18 cellular contexts compared by ENCODE assay signal in genomic region chr3:30440880-30441279, GRCh38.
A peak's percentile ranks its signal among the peaks of the same experiment; 100 is the strongest.
DNase-seq lines count a peak whose midpoint lies in the region; ATAC-seq and TF ChIP-seq lines count a peak whose summit lies in the region.
"Had no signal": no experiment of that assay in that cellular context is flagged by ENCODE, and none has a peak within 500 bp of the region (broad histone marks: within the 10 kb centered on the region; RNA-seq: fewer than 3 reads in every experiment).

No MANE protein-coding gene starts in this region.

- H3K27ac ChIP-seq in esophagus muscularis mucosa (replicated peaks in 1 of 4) (peak overlapping the region; percentile 80 to 89 (median 84)), mesenchymal stem cell (ENCODE audit: low read length, poor library complexity, severe bottlenecking) (peak overlapping the region; percentile 30), gastrocnemius medialis (peak overlapping the region; percentile 55 to 81 (median 70))
- H3K27ac ChIP-seq: thyroid gland had no signal

- H3K9me3 ChIP-seq in esophagus muscularis mucosa (no peaks in the 10 kb centered on the region), mesenchymal stem cell (ENCODE audit: control insufficient read depth, low read length) (no peaks in the 10 kb centered on the region), gastrocnemius medialis (no peaks in the 10 kb centered on the region)
- H3K9me3 ChIP-seq: thyroid gland had no signal

- no peak for TF ChIP-seq POLR2A in esophagus muscularis mucosa (IDR thresholded peaks at IDR 0.05; ENCODE audit: low read depth)
- no peak for TF ChIP-seq POLR2A in gastrocnemius medialis (IDR thresholded peaks at IDR 0.05)

- no peak overlapping the region for H4K8ac ChIP-seq in mesenchymal stem cell (ENCODE audit: low read length)

- TF ChIP-seq CTCF in esophagus muscularis mucosa (IDR thresholded peaks at IDR 0.05) (no peak), gastrocnemius medialis (IDR thresholded peaks at IDR 0.05 in 4 of 5, conservative IDR thresholded peaks at IDR 0.05 in 1 of 5) (no peak)

- H2BK12ac ChIP-seq in mesenchymal stem cell (ENCODE audit: low read length in 2 of 2) = no peak overlapping the region

- peak; percentile 80 for DNase-seq in LHCN-M2 (ENCODE audit: low read depth)
- DNase-seq in esophagus muscularis mucosa (ENCODE audit: extremely low spot score) = no peak
- DNase-seq in mesenchymal stem cell = no peak
- DNase-seq in gastrocnemius medialis = peak; percentile 55 to 58
- DNase-seq in DMS 273 (lab: John Stamatoyannopoulos, UW; ENCODE audit: unreplicated experiment) = no peak
- DNase-seq in activated effector memory CD4-positive, alpha-beta T cell treated with Interleukin-2 at 50 U/mL for 16 hours = no peak
- no peak for DNase-seq in NCI-H2081 treated with DMSO at 0.1 percent for 48 hours (lab: John Stamatoyannopoulos, UW)
- DNase-seq: activated CD4-positive, alpha-beta T cell treated with anti-CD3 and anti-CD28 coated beads, Interleukin-2, amount 50 U/mL, for 48 hours; DMS79; hippocampal formation; Karpas-422; midbrain; NCI-H2029; stimulated activated CD4-positive, alpha-beta T cell treated with anti-CD3 and anti-CD28 coated beads, Interleukin-12 subunit alpha, Interleukin-12 subunit beta, amount 100 ng/mL, for 4 hours; T1000; thyroid gland had no signal

- H3K4ac ChIP-seq in mesenchymal stem cell (ENCODE audit: low read depth in 1 of 2, low read length in 2 of 2) = no peak overlapping the region

- WGBS in esophagus muscularis mucosa = 42% methylated on average over 3 of the region's 3 CpGs
- 53% methylated on average over 2 of the region's 3 CpGs for WGBS in mesenchymal stem cell

- H3K4me2 ChIP-seq in mesenchymal stem cell (ENCODE audit: low read length, poor library complexity, severe bottlenecking) = no peak overlapping the region

- H3K4me3 ChIP-seq in esophagus muscularis mucosa (no peak overlapping the region), mesenchymal stem cell (ENCODE audit: insufficient read depth in 1 of 2, low read depth in 1 of 2, low read length in 2 of 2) (no peak overlapping the region), gastrocnemius medialis (peak overlapping the region in 2 of 4 donors; percentile 17 to 28)
- H3K4me3 ChIP-seq: thyroid gland had no signal

- H3K79me1 ChIP-seq in mesenchymal stem cell (replicated peaks; ENCODE audit: low read length, poor library complexity, severe bottlenecking) = no peaks in the 10 kb centered on the region

- intact Hi-C loops in esophagus muscularis mucosa (cut with DNase I) = loop anchor here (2.0 kb wide), 1 partner anchor 78 kb away; no protein-coding TSS in a partner anchor
- intact Hi-C loops in gastrocnemius medialis (cut with DNase I; ENCODE audit: low total_unique reads) = loop anchor here (10.0 kb wide), 1 partner anchor 164 kb away; the partner anchor contains the start of gene TGFBR2

- in situ Hi-C loops in gastrocnemius medialis (cut with MboI; ENCODE audit: low sequenced_read_pairs in 4 of 4) = no loop called here

- H3K23ac ChIP-seq in mesenchymal stem cell (ENCODE audit: low read length in 2 of 2) = no peak overlapping the region

- ATAC-seq in gastrocnemius medialis (peak; percentile 94 to 98), GM21360 (IDR thresholded peaks at IDR 0.05; ENCODE audit: unreplicated experiment) (no peak)
- ATAC-seq: activated T-helper 17 cell treated with anti-CD3 and anti-CD28 coated beads, Interleukin-2, amount 50 U/mL, for 72 hours had no signal

- no peaks in the 10 kb centered on the region for H3K36me3 ChIP-seq in esophagus muscularis mucosa
- no peaks in the 10 kb centered on the region for H3K36me3 ChIP-seq in mesenchymal stem cell (ENCODE audit: control insufficient read depth in 1 of 2, insufficient read depth in 2 of 2, low read depth in 1 of 2, low read length in 2 of 2)
- no peaks in the 10 kb centered on the region for H3K36me3 ChIP-seq in gastrocnemius medialis
- H3K36me3 ChIP-seq: thyroid gland had no signal

- no peak overlapping the region for H2BK15ac ChIP-seq in mesenchymal stem cell (ENCODE audit: low read depth, poor library complexity, severe bottlenecking)

- no peak overlapping the region for H3K14ac ChIP-seq in mesenchymal stem cell (ENCODE audit: low read length in 2 of 2)

- no peak overlapping the region for H3K9ac ChIP-seq in mesenchymal stem cell (ENCODE audit: low read length)

- H3K4me1 ChIP-seq in esophagus muscularis mucosa = peaks cover 16 to 82% (median 80%) of the 10 kb centered on the region in 4 donors
- peaks cover 3% of the 10 kb centered on the region for H3K4me1 ChIP-seq in mesenchymal stem cell (ENCODE audit: control insufficient read depth, insufficient read depth, low read depth, low read length)
- peaks cover 18 to 30% of the 10 kb centered on the region in 2 donors for H3K4me1 ChIP-seq in gastrocnemius medialis

- H2AFZ ChIP-seq in mesenchymal stem cell (ENCODE audit: low read depth, low read length) = no peak overlapping the region

- no peaks in the 10 kb centered on the region for H3K27me3 ChIP-seq in esophagus muscularis mucosa
- H3K27me3 ChIP-seq in mesenchymal stem cell (ENCODE audit: control insufficient read depth in 1 of 2, insufficient read depth in 1 of 2, low read length in 2 of 2) = no peaks in the 10 kb centered on the region
- H3K27me3 ChIP-seq in gastrocnemius medialis = no peaks in the 10 kb centered on the region
- H3K27me3 ChIP-seq: thyroid gland had no signal

- H2BK5ac ChIP-seq in mesenchymal stem cell (ENCODE audit: low read depth, low read length, poor library complexity, severe bottlenecking) = no peak overlapping the region

- TF ChIP-seq EP300 in esophagus muscularis mucosa (IDR thresholded peaks at IDR 0.05) = peak; percentile 99

- no peak overlapping the region for H2AK5ac ChIP-seq in mesenchymal stem cell (ENCODE audit: low read length, severe bottlenecking)

- no peak overlapping the region for H2BK120ac ChIP-seq in mesenchymal stem cell (ENCODE audit: low read depth, low read length)

- no peak overlapping the region for H4K91ac ChIP-seq in mesenchymal stem cell (ENCODE audit: low read length)

- H3K18ac ChIP-seq in mesenchymal stem cell (ENCODE audit: low read depth in 1 of 2, low read length in 2 of 2) = no peak overlapping the region

Comparison
In these comparisons a context has a peak if more than half of its experiments do, and no peak if none do; other contexts are left out.
1. DNase-seq: peak in LHCN-M2 (single experiment) and gastrocnemius medialis (2 of 2); none in esophagus muscularis mucosa (single experiment), mesenchymal stem cell (single experiment), DMS 273 (single experiment), activated effector memory CD4-positive, alpha-beta T cell treated with Interleukin-2 at 50 U/mL for 16 hours (single experiment) and NCI-H2081 treated with DMSO at 0.1 percent for 48 hours (single experiment).
2. H3K27ac ChIP-seq: peak in every context shown above with its lines; median percentile 84 in esophagus muscularis mucosa; 70 in gastrocnemius medialis; 30 in mesenchymal stem cell.